Comparison of ENCODE assay signal across 17 cellular contexts in genomic region chr21:37082375-37082774, GRCh38. TPM values are rescaled to one million over a fixed set of nuclear protein-coding genes. Genes with fewer than 3 reads are reported as not detected.
DNase-seq lines count a peak whose midpoint lies in the region; ATAC-seq, FAIRE-seq and TF ChIP-seq lines count a peak whose summit lies in the region.
"Had no signal": no experiment of that assay in that cellular context is flagged by ENCODE, and none has a peak within 500 bp of the region (broad histone marks: within the 10 kb centered on the region; RNA-seq: fewer than 3 reads in every experiment).

No MANE protein-coding gene starts in this region.

- no peaks in the 10 kb centered on the region for H3K9me3 ChIP-seq in HepG2 (ENCODE audit: low read length)
- H3K9me3 ChIP-seq in gastrocnemius medialis: no peaks in the 10 kb centered on the region

- ATAC-seq in left ventricle myocardium superior (peak; percentile 57), Right ventricle myocardium inferior (no peak), HepG2 (no peak), gastrocnemius medialis (peak; percentile 72 to 74), GM21717 (IDR thresholded peaks at IDR 0.05; ENCODE audit: unreplicated experiment) (no peak), HG03175 (IDR thresholded peaks at IDR 0.05; ENCODE audit: unreplicated experiment) (no peak)
- ATAC-seq: CD8-positive, alpha-beta T cell; HCT116 had no signal

- no TSS peak for BruUV-seq in HepG2 (replicated peaks; lab: Mats Ljungman, UMichigan)

- 82% methylated on average over 1 of the region's 1 CpG for WGBS in HepG2 (ENCODE audit: low lambda C conversion rate)

- DNase-seq in DMS 273 (lab: John Stamatoyannopoulos, UW; ENCODE audit: unreplicated experiment) (peak; percentile 20), DMS 273 treated with DMSO at 0.1 percent for 48 hours (lab: John Stamatoyannopoulos, UW) (no peak), left ventricle myocardium superior (no peak), Right ventricle myocardium inferior (ENCODE audit: missing footprints) (no peak), HepG2 (ENCODE audit: low spot score) (no peak), gastrocnemius medialis (peak; percentile 5 to 41)
- DNase-seq: Calu3; CD8-positive, alpha-beta T cell; GOT3; H7; HFFc6 had no signal

- peaks cover 95% of the 10 kb centered on the region for H3K79me2 ChIP-seq in HepG2 (ENCODE audit: insufficient read depth, low read length)

- H3K36me3 ChIP-seq in HepG2 (replicated peaks in 1 of 2; ENCODE audit: control insufficient read depth in 1 of 2, insufficient read depth in 2 of 2, low read length in 2 of 2): peaks cover 0 to 2% of the 10 kb centered on the region in 2 experiments; a peak in 2 of 5 replicates
- H3K36me3 ChIP-seq in gastrocnemius medialis: no peaks in the 10 kb centered on the region

- TF ChIP-seq EP300 in HepG2 (IDR thresholded peaks at IDR 0.05; ENCODE audit: low read depth in 2 of 2, low read length in 2 of 2) (no peak), HepG2 (CRISPR knock-in tag; IDR thresholded peaks at IDR 0.05; ENCODE audit: borderline replicate concordance) (no peak)

- no peak overlapping the region for H3K4me3 ChIP-seq in HepG2 (replicated peaks in 1 of 3; ENCODE audit: insufficient read depth in 1 of 3, low read depth in 2 of 3, low read length in 3 of 3)
- H3K4me3 ChIP-seq in gastrocnemius medialis: no peak overlapping the region
- H3K4me3 ChIP-seq: BLaER1 had no signal

- POLR2A ChIA-PET in HepG2 (lab: Yijun Ruan, JAX): interaction anchor here (1.2 kb wide), 1 partner anchor 10 kb away, joined by 3 read pairs; the partner anchor contains the start of genes PIGP and TTC3

- no peak overlapping the region for H3K9ac ChIP-seq in HepG2 (ENCODE audit: insufficient read depth, low read depth, low read length)
- H3K9ac ChIP-seq: BLaER1 had no signal

- CTCF ChIA-PET in HepG2 (lab: Yijun Ruan, JAX; ENCODE audit: low intra/inter-chr PET ratio, low total read pairs): no interaction called here

- H3K27me3 ChIP-seq in HepG2 (ENCODE audit: control insufficient read depth in 1 of 2, insufficient read depth in 2 of 2, low read length in 2 of 2): no peaks in the 10 kb centered on the region
- H3K27me3 ChIP-seq in gastrocnemius medialis: no peaks in the 10 kb centered on the region
- H3K27me3 ChIP-seq: BLaER1 had no signal

- in situ Hi-C loops in HepG2 (cut with HindIII; ENCODE audit: extremely low pct_ligation_motif_present, low pct_unique_long_range_greater_than_20kb): no loop called here
- in situ Hi-C loops in gastrocnemius medialis (cut with MboI; ENCODE audit: low sequenced_read_pairs in 4 of 4): no loop called here

- TF ChIP-seq POLR2A in HepG2 (IDR thresholded peaks at IDR 0.05; ENCODE audit: insufficient read depth in 1 of 2, low read depth in 2 of 2, low read length in 2 of 2): no peak
- TF ChIP-seq POLR2A in gastrocnemius medialis (IDR thresholded peaks at IDR 0.05): no peak

- no peak for FAIRE-seq in HepG2 (lab: Jason Lieb, UNC)
- FAIRE-seq: G401.6, HTR-8/SVneo had no signal

- H3K4me1 ChIP-seq in HepG2 (ENCODE audit: insufficient read depth, low read length): peaks cover 67% of the 10 kb centered on the region
- peaks cover 31 to 44% of the 10 kb centered on the region in 2 donors for H3K4me1 ChIP-seq in gastrocnemius medialis

- H2AFZ ChIP-seq in HepG2 (ENCODE audit: low read length): no peak overlapping the region

- H4K20me1 ChIP-seq in HepG2 (ENCODE audit: insufficient read depth, low read length): peaks cover 63% of the 10 kb centered on the region

- intact Hi-C loops in left ventricle myocardium superior (cut with micrococcal nuclease) (no loop called here), Right ventricle myocardium inferior (cut with DNase I) (no loop called here), HepG2 (cut with micrococcal nuclease; ENCODE audit: unreplicated experiment) (loop anchor here (2.0 to 5.0 kb wide), 2 partner anchors 35 to 74 kb away; no protein-coding TSS in a partner anchor), gastrocnemius medialis (cut with DNase I; ENCODE audit: low total_unique reads) (loop anchor here (10.0 kb wide), 1 partner anchor 118 kb away; the partner anchor contains the start of gene HLCS)

- H3K4me2 ChIP-seq in HepG2 (ENCODE audit: low read depth, low read length): no peak overlapping the region

- no peak for TF ChIP-seq RAD21 in HepG2 (CRISPR knock-in tag; IDR thresholded peaks at IDR 0.05)

- TF ChIP-seq CTCF in HepG2 (CRISPR knock-in tag; IDR thresholded peaks at IDR 0.05) (no peak), gastrocnemius medialis (IDR thresholded peaks at IDR 0.05 in 4 of 5, conservative IDR thresholded peaks at IDR 0.05 in 1 of 5) (no peak)

- peak overlapping the region; percentile 51 for H3K27ac ChIP-seq in HepG2 (ENCODE audit: extremely low read length, insufficient read depth, low read length)
- peak overlapping the region; percentile 42 to 77 (median 65) for H3K27ac ChIP-seq in gastrocnemius medialis
- H3K27ac ChIP-seq: BLaER1 had no signal

TF ChIP-seq in HepG2, 621 proteins besides CTCF, POLR2A, EP300 and RAD21 (continues in another document):
- TF ChIP-seq ZNF18 (CRISPR knock-in tag; IDR thresholded peaks at IDR 0.05; ENCODE audit: insufficient replicate concordance) (no peak), ZNF546 (CRISPR knock-in tag; conservative IDR thresholded peaks at IDR 0.05) (no peak)

RNA-seq across cellular contexts. Expression of gene TTC3, which starts 9.3 kb away (rescaled TPM):
- total RNA-seq in left ventricle myocardium superior (37.0 TPM), Right ventricle myocardium inferior (35.8 TPM), HepG2 (2016; rRNA removed; fragmentation: Illumina TruSeq; extraction: Trizol) (108 and 162 TPM in 2 replicates), gastrocnemius medialis (10 to 100 TPM; 39.5 to 71.6 (median 44.1) TPM)
- total RNA-seq in HepG2 (2016; cell fraction: cytosol; rRNA removed; fragmentation: Illumina TruSeq; extraction: Trizol; ENCODE audit: low read depth): 111 and 126 TPM in 2 replicates
- 108 and 166 TPM in 2 replicates for total RNA-seq in HepG2 (2016; cell fraction: insoluble cytoplasmic fraction; rRNA removed; fragmentation: Illumina TruSeq; extraction: Trizol)
- total RNA-seq in HepG2 (2016; cell fraction: membrane; rRNA removed; fragmentation: Illumina TruSeq; extraction: Trizol): 165 and 198 TPM in 2 replicates
- 153 and 156 TPM in 2 replicates for total RNA-seq in HepG2 (2016; cell fraction: nucleus; rRNA removed; fragmentation: Illumina TruSeq; extraction: Trizol)
- 45.8 and 55.7 TPM in 2 replicates for polyA plus RNA-seq in HepG2 (2011; rRNA removed)
- 38.5 and 41.4 TPM in 2 replicates for polyA plus RNA-seq in HepG2 (2011; cell fraction: cytosol; rRNA removed)
- 75.7 and 103 TPM in 2 replicates for polyA plus RNA-seq in HepG2 (2011; cell fraction: nucleus; rRNA removed)
- polyA plus RNA-seq in HepG2 (2012): 62.1 and 88.8 TPM in 2 replicates
- 6.9 and 8.0 TPM in 2 replicates for polyA plus RNA-seq in HepG2 (2016; cell fraction: cytosol; fragmentation: Illumina TruSeq; extraction: Trizol; ENCODE audit: low read depth)
- 102 and 108 TPM in 2 replicates for polyA plus RNA-seq in HepG2 (2016; cell fraction: insoluble cytoplasmic fraction; fragmentation: Illumina TruSeq; extraction: Trizol; ENCODE audit: low read depth)
- polyA plus RNA-seq in HepG2 (2016; cell fraction: membrane; fragmentation: Illumina TruSeq; extraction: Trizol; ENCODE audit: low read depth): 34.7 and 44.9 TPM in 2 replicates
- 109 and 111 TPM in 2 replicates for polyA plus RNA-seq in HepG2 (2016; cell fraction: nucleus; fragmentation: Illumina TruSeq; extraction: Trizol; ENCODE audit: insufficient read depth, low read depth)
- 51.0 and 75.9 TPM in 2 replicates for polyA minus RNA-seq in HepG2 (2011; rRNA and poly(A)+ RNA removed; ENCODE audit: low replicate concordance)
- 139 and 147 TPM in 2 replicates for polyA minus RNA-seq in HepG2 (2011; cell fraction: cytosol; rRNA and poly(A)+ RNA removed)
- 285 and 338 TPM in 2 replicates for polyA minus RNA-seq in HepG2 (2011; cell fraction: nucleus; rRNA and poly(A)+ RNA removed)

RNA-seq across cellular contexts. Expression of gene PIGP, which starts 9.5 kb away (rescaled TPM):
- total RNA-seq in left ventricle myocardium superior (36.8 TPM), Right ventricle myocardium inferior (40.1 TPM), HepG2 (2016; rRNA removed; fragmentation: Illumina TruSeq; extraction: Trizol) (13.7 and 14.8 TPM in 2 replicates), gastrocnemius medialis (10 to 100 TPM; 21.8 to 31.8 (median 25.5) TPM)
- 17.8 and 18.9 TPM in 2 replicates for total RNA-seq in HepG2 (2016; cell fraction: cytosol; rRNA removed; fragmentation: Illumina TruSeq; extraction: Trizol; ENCODE audit: low read depth)
- total RNA-seq in HepG2 (2016; cell fraction: insoluble cytoplasmic fraction; rRNA removed; fragmentation: Illumina TruSeq; extraction: Trizol): 14.0 and 14.9 TPM in 2 replicates
- total RNA-seq in HepG2 (2016; cell fraction: membrane; rRNA removed; fragmentation: Illumina TruSeq; extraction: Trizol): 20.5 and 22.0 TPM in 2 replicates
- total RNA-seq in HepG2 (2016; cell fraction: nucleus; rRNA removed; fragmentation: Illumina TruSeq; extraction: Trizol): 10.7 and 17.6 TPM in 2 replicates
- 27.3 and 33.4 TPM in 2 replicates for polyA plus RNA-seq in HepG2 (2011; rRNA removed)
- polyA plus RNA-seq in HepG2 (2011; cell fraction: cytosol; rRNA removed): 11.5 and 19.9 TPM in 2 replicates
- 14.6 and 17.8 TPM in 2 replicates for polyA plus RNA-seq in HepG2 (2011; cell fraction: nucleus; rRNA removed)
- polyA plus RNA-seq in HepG2 (2012): 10.2 and 23.5 TPM in 2 replicates
- 30.3 and 35.6 TPM in 2 replicates for polyA plus RNA-seq in HepG2 (2016; cell fraction: cytosol; fragmentation: Illumina TruSeq; extraction: Trizol; ENCODE audit: low read depth)
- polyA plus RNA-seq in HepG2 (2016; cell fraction: insoluble cytoplasmic fraction; fragmentation: Illumina TruSeq; extraction: Trizol; ENCODE audit: low read depth): 25.5 and 30.4 TPM in 2 replicates
- 33.9 and 38.2 TPM in 2 replicates for polyA plus RNA-seq in HepG2 (2016; cell fraction: membrane; fragmentation: Illumina TruSeq; extraction: Trizol; ENCODE audit: low read depth)
- 37.8 and 39.4 TPM in 2 replicates for polyA plus RNA-seq in HepG2 (2016; cell fraction: nucleus; fragmentation: Illumina TruSeq; extraction: Trizol; ENCODE audit: insufficient read depth, low read depth)
- polyA minus RNA-seq in HepG2 (2011; rRNA and poly(A)+ RNA removed; ENCODE audit: low replicate concordance): 7.7 and 7.8 TPM in 2 replicates
- 5.8 and 7.8 TPM in 2 replicates for polyA minus RNA-seq in HepG2 (2011; cell fraction: cytosol; rRNA and poly(A)+ RNA removed)
- polyA minus RNA-seq in HepG2 (2011; cell fraction: nucleus; rRNA and poly(A)+ RNA removed): 11.4 and 13.6 TPM in 2 replicates

Comparison
In these comparisons a context has a peak if more than half of its experiments do, and no peak if none do; other contexts are left out.
1. DNase-seq: peak in DMS 273 (single experiment) and gastrocnemius medialis (2 of 2); none in DMS 273 treated with DMSO at 0.1 percent for 48 hours (single experiment), left ventricle myocardium superior (single experiment), Right ventricle myocardium inferior (single experiment) and HepG2 (single experiment).
2. ATAC-seq: peak in left ventricle myocardium superior (single experiment) and gastrocnemius medialis (2 of 2); none in Right ventricle myocardium inferior (single experiment), HepG2 (single experiment), GM21717 (single experiment) and HG03175 (single experiment).
3. intact Hi-C loops: an anchor here in HepG2 (2.0 to 5.0 kb wide) and gastrocnemius medialis (10.0 kb wide); none called in left ventricle myocardium superior and Right ventricle myocardium inferior.